35 cellular contexts compared by ENCODE assay signal in the genomic region with DNA sequence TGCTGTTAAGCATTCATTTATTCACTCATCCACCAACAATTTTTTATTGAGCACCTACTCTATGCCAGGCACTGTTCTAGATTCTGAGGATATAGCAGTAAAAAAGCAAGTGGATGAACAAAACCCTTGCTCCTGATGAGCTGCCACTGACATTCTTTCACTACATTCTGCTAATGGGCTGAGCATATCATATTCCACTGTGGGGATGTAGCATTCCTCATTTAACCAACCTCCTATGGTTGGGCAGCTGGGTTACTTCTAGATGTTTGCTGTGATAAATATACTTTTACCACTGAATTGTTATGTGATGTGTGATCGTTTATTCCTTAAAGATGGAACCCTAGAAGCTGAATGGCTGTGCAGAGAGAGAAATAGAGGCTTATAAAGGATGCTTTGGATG.
"Had no signal": no experiment of that assay in that cellular context is flagged by ENCODE, and none has a peak within 500 bp of the region (broad histone marks: within the 10 kb centered on the region; RNA-seq: fewer than 3 reads in every experiment).

No MANE protein-coding gene starts in this region.

- DNase-seq: activated CD4-positive, alpha-beta memory T cell treated with anti-CD3 and anti-CD28 coated beads, Interleukin-2, amount 10 ng/mL, durations not matched to agents 7 days and 5 days; activated CD4-positive, alpha-beta T cell treated with anti-CD3 and anti-CD28 coated beads for 1 hour; activated CD4-positive, alpha-beta T cell treated with anti-CD3 and anti-CD28 coated beads, Interleukin-2, amount 10 ng/mL, durations not matched to agents 7 days and 5 days; activated CD8-positive, alpha-beta memory T cell treated with anti-CD3 and anti-CD28 coated beads, Interleukin-2, amount 50 U/mL, for 48 hours; activated gamma-delta T cell treated with Interleukin-2 at 50 U/mL for 16 hours; activated naive CD8-positive, alpha-beta T cell treated with anti-CD3 and anti-CD28 coated beads, Interleukin-2, amount 50 U/mL, for 24 hours; activated T-cell treated with anti-CD3 and anti-CD28 coated beads, Interleukin-2, amount 50 U/mL, for 4 hours; cerebellar nuclear complex; dorsolateral prefrontal cortex; effector memory CD4-positive, alpha-beta T cell; gastrocnemius medialis; glutamatergic neuron; left lung; mesendoderm; mucosa of descending colon; naive B cell; occipital lobe; psoas muscle; sigmoid colon; stimulated activated CD4-positive, alpha-beta T cell treated with anti-CD3 and anti-CD28 coated beads, Interleukin-1b, Interleukin-23, amount 100 ng/mL, for 48 hours; stimulated activated CD4-positive, alpha-beta T cell treated with anti-CD3 and anti-CD28 coated beads, Interleukin-4, amount 100 ng/mL, for 4 hours; stimulated activated CD8-positive, alpha-beta memory T cell treated with anti-CD3 and anti-CD28 coated beads, Interleukin-4, amount 100 ng/mL, for 48 hours; stomach; T-helper 2 cell; thyroid gland; upper lobe of left lung had no signal

- H3K4me3 ChIP-seq: cardiac muscle cell, coronary artery, dorsolateral prefrontal cortex, gastrocnemius medialis, left lung, lung, mucosa of descending colon, psoas muscle, sigmoid colon, smooth muscle cell, stomach, thyroid gland, upper lobe of left lung had no signal

- H3K27me3 ChIP-seq: cardiac muscle cell, dorsolateral prefrontal cortex, gastrocnemius medialis, left lung, sigmoid colon, stomach, thyroid gland, upper lobe of left lung had no signal

- H3K27ac Mint-ChIP-seq: activated CD4-positive, alpha-beta memory T cell treated with anti-CD3 and anti-CD28 coated beads, Interleukin-2, amount 10 ng/mL, durations not matched to agents 7 days and 5 days; activated CD4-positive, alpha-beta T cell treated with anti-CD3 and anti-CD28 coated beads, Interleukin-2, amount 10 ng/mL, durations not matched to agents 7 days and 5 days; activated naive CD4-positive, alpha-beta T cell treated with anti-CD3 and anti-CD28 coated beads, Interleukin-2, amount 50 U/mL, for 24 hours; activated naive CD8-positive, alpha-beta T cell treated with anti-CD3 and anti-CD28 coated beads, Interleukin-2, amount 50 U/mL, for 24 hours; activated T-helper 17 cell treated with anti-CD3 and anti-CD28 coated beads, Interleukin-2, amount 50 U/mL, for 72 hours; naive B cell; stimulated activated memory B cell treated with anti-CD40 and anti-IgM and Interleukin-4, amounts not matched to agents 10 μg/mL and 1 μg/mL and 100 μg/mL, for 72 hours had no signal

- H3K27ac ChIP-seq: cardiac muscle cell, coronary artery, dorsolateral prefrontal cortex, gastrocnemius medialis, left lung, parathyroid adenoma, psoas muscle, sigmoid colon, stomach, thyroid gland, upper lobe of left lung had no signal

- H3K4me1 ChIP-seq: gastrocnemius medialis, left lung, parathyroid adenoma, psoas muscle, sigmoid colon, stomach, thyroid gland, upper lobe of left lung had no signal

- H3K4me1 Mint-ChIP-seq: activated CD4-positive, alpha-beta memory T cell treated with anti-CD3 and anti-CD28 coated beads, Interleukin-2, amount 10 ng/mL, durations not matched to agents 7 days and 5 days; activated CD4-positive, alpha-beta T cell treated with anti-CD3 and anti-CD28 coated beads, Interleukin-2, amount 10 ng/mL, durations not matched to agents 7 days and 5 days; activated naive CD4-positive, alpha-beta T cell treated with anti-CD3 and anti-CD28 coated beads, Interleukin-2, amount 50 U/mL, for 24 hours; activated naive CD8-positive, alpha-beta T cell treated with anti-CD3 and anti-CD28 coated beads, Interleukin-2, amount 50 U/mL, for 24 hours; activated T-helper 17 cell treated with anti-CD3 and anti-CD28 coated beads, Interleukin-2, amount 50 U/mL, for 72 hours; naive B cell; stimulated activated memory B cell treated with anti-CD40 and anti-IgM and Interleukin-4, amounts not matched to agents 10 μg/mL and 1 μg/mL and 100 μg/mL, for 72 hours had no signal

- H3K4me3 Mint-ChIP-seq: activated CD4-positive, alpha-beta memory T cell treated with anti-CD3 and anti-CD28 coated beads, Interleukin-2, amount 10 ng/mL, durations not matched to agents 7 days and 5 days; activated CD4-positive, alpha-beta T cell treated with anti-CD3 and anti-CD28 coated beads, Interleukin-2, amount 10 ng/mL, durations not matched to agents 7 days and 5 days; activated naive CD4-positive, alpha-beta T cell treated with anti-CD3 and anti-CD28 coated beads, Interleukin-2, amount 50 U/mL, for 24 hours; activated naive CD8-positive, alpha-beta T cell treated with anti-CD3 and anti-CD28 coated beads, Interleukin-2, amount 50 U/mL, for 24 hours; activated T-cell treated with anti-CD3 and anti-CD28 coated beads, Interleukin-2, amount 50 U/mL, for 4 hours; activated T-helper 17 cell treated with anti-CD3 and anti-CD28 coated beads, Interleukin-2, amount 50 U/mL, for 72 hours; brain; naive B cell; stimulated activated memory B cell treated with anti-CD40 and anti-IgM and Interleukin-4, amounts not matched to agents 10 μg/mL and 1 μg/mL and 100 μg/mL, for 72 hours had no signal

- H3K36me3 Mint-ChIP-seq: activated naive CD4-positive, alpha-beta T cell treated with anti-CD3 and anti-CD28 coated beads, Interleukin-2, amount 50 U/mL, for 24 hours; brain; naive B cell; stimulated activated memory B cell treated with anti-CD40 and anti-IgM and Interleukin-4, amounts not matched to agents 10 μg/mL and 1 μg/mL and 100 μg/mL, for 72 hours had no signal

- ATAC-seq: activated naive CD8-positive, alpha-beta T cell treated with anti-CD3 and anti-CD28 coated beads, Interleukin-2, amount 50 U/mL, for 24 hours; activated T-cell treated with anti-CD3 and anti-CD28 coated beads, Interleukin-2, amount 50 U/mL, for 4 hours; activated T-helper 17 cell treated with anti-CD3 and anti-CD28 coated beads, Interleukin-2, amount 50 U/mL, for 72 hours; gastrocnemius medialis; left lung; mucosa of descending colon; psoas muscle; stimulated activated memory B cell treated with anti-CD40 and anti-IgM and Interleukin-4, amounts not matched to agents 10 μg/mL and 1 μg/mL and 100 μg/mL, for 72 hours had no signal

- H3K9me3 Mint-ChIP-seq: activated CD4-positive, alpha-beta memory T cell treated with anti-CD3 and anti-CD28 coated beads, Interleukin-2, amount 10 ng/mL, durations not matched to agents 7 days and 5 days; activated CD4-positive, alpha-beta T cell treated with anti-CD3 and anti-CD28 coated beads, Interleukin-2, amount 10 ng/mL, durations not matched to agents 7 days and 5 days; activated naive CD4-positive, alpha-beta T cell treated with anti-CD3 and anti-CD28 coated beads, Interleukin-2, amount 50 U/mL, for 24 hours; activated naive CD8-positive, alpha-beta T cell treated with anti-CD3 and anti-CD28 coated beads, Interleukin-2, amount 50 U/mL, for 24 hours; activated T-cell treated with anti-CD3 and anti-CD28 coated beads, Interleukin-2, amount 50 U/mL, for 4 hours; activated T-helper 17 cell treated with anti-CD3 and anti-CD28 coated beads, Interleukin-2, amount 50 U/mL, for 72 hours; naive B cell had no signal

- H3K36me3 ChIP-seq: cardiac muscle cell, gastrocnemius medialis, left lung, sigmoid colon, stomach, thyroid gland, upper lobe of left lung had no signal

- H3K27me3 Mint-ChIP-seq: activated CD4-positive, alpha-beta memory T cell treated with anti-CD3 and anti-CD28 coated beads, Interleukin-2, amount 10 ng/mL, durations not matched to agents 7 days and 5 days; activated CD4-positive, alpha-beta T cell treated with anti-CD3 and anti-CD28 coated beads, Interleukin-2, amount 10 ng/mL, durations not matched to agents 7 days and 5 days; activated naive CD4-positive, alpha-beta T cell treated with anti-CD3 and anti-CD28 coated beads, Interleukin-2, amount 50 U/mL, for 24 hours; activated T-helper 17 cell treated with anti-CD3 and anti-CD28 coated beads, Interleukin-2, amount 50 U/mL, for 72 hours; stimulated activated memory B cell treated with anti-CD40 and anti-IgM and Interleukin-4, amounts not matched to agents 10 μg/mL and 1 μg/mL and 100 μg/mL, for 72 hours had no signal

- H3K9me3 ChIP-seq: gastrocnemius medialis, left lung, mucosa of descending colon, psoas muscle, sigmoid colon, stomach, thyroid gland, upper lobe of left lung had no signal
